10 cellular contexts compared by ENCODE assay signal in genomic region chr1:234691567-234691966, GRCh38.
DNase-seq lines count a peak whose midpoint lies in the region; ATAC-seq, FAIRE-seq and TF ChIP-seq lines count a peak whose summit lies in the region.
"Had no signal": no experiment of that assay in that cellular context is flagged by ENCODE, and none has a peak within 500 bp of the region (broad histone marks: within the 10 kb centered on the region; RNA-seq: fewer than 3 reads in every experiment).

No MANE protein-coding gene starts in this region.

- BruUV-seq in IMR-90 (replicated peaks; lab: Mats Ljungman, UMichigan) (no TSS peak), K562 (replicated peaks; lab: Mats Ljungman, UMichigan) (no TSS peak)

- H3K27me3 ChIP-seq in CD4-positive, alpha-beta memory T cell (ENCODE audit: insufficient read depth, low read length): no peaks in the 10 kb centered on the region
- no peaks in the 10 kb centered on the region for H3K27me3 ChIP-seq in IMR-90 (ENCODE audit: control insufficient read depth, insufficient read depth, low read length)
- no peaks in the 10 kb centered on the region for H3K27me3 ChIP-seq in K562 (ENCODE audit: control insufficient read depth in 2 of 2, insufficient read depth in 2 of 2, low read length in 2 of 2)

- H4K91ac ChIP-seq in IMR-90 (ENCODE audit: insufficient read depth, low read depth, low read length): no peak overlapping the region

- H3K79me2 ChIP-seq in K562 (ENCODE audit: control insufficient read depth, insufficient read depth, low read length): no peaks in the 10 kb centered on the region

- no peaks in the 10 kb centered on the region for H3K4me1 Mint-ChIP-seq in CD4-positive, alpha-beta memory T cell
- H3K4me1 Mint-ChIP-seq in naive B cell (peaks cover 0 to 2% (median 0%) of the 10 kb centered on the region in 3 donors), osteocyte (ENCODE audit: unreplicated experiment) (no peaks in the 10 kb centered on the region)

- H3K9me3 ChIP-seq in CD4-positive, alpha-beta memory T cell (ENCODE audit: control insufficient read depth in 1 of 2, low read length in 2 of 2): no peaks in the 10 kb centered on the region
- H3K9me3 ChIP-seq in IMR-90 (ENCODE audit: control insufficient read depth, insufficient read depth, low read length) (no peaks in the 10 kb centered on the region), K562 (replicated peaks; ENCODE audit: control insufficient read depth, insufficient read depth, low read depth, low read length) (no peaks in the 10 kb centered on the region)

- no peak overlapping the region for H2BK20ac ChIP-seq in IMR-90 (ENCODE audit: low read depth, low read length)

- no peaks in the 10 kb centered on the region for H3K36me3 Mint-ChIP-seq in CD4-positive, alpha-beta memory T cell
- H3K36me3 Mint-ChIP-seq in naive B cell (no peaks in the 10 kb centered on the region), osteocyte (ENCODE audit: unreplicated experiment) (no peaks in the 10 kb centered on the region)

- no peak overlapping the region for H2BK120ac ChIP-seq in IMR-90 (ENCODE audit: low read depth, low read length)

- no peak overlapping the region; the same call in 2 of the 3 replicates for H2BK15ac ChIP-seq in IMR-90 (ENCODE audit: low read depth, low read length)

- peaks cover 0 to 2% (median 0%) of the 10 kb centered on the region in 8 donors for H3K9me3 Mint-ChIP-seq in CD4-positive, alpha-beta memory T cell
- H3K9me3 Mint-ChIP-seq in naive B cell: no peaks in the 10 kb centered on the region
- H3K9me3 Mint-ChIP-seq in osteocyte (ENCODE audit: unreplicated experiment): no peaks in the 10 kb centered on the region

- WGBS in IMR-90 (ENCODE audit: extremely low coverage in 2 of 2, insufficient read length in 1 of 2), 2 experiments: 60% methylated on average over 1 of the region's 3 CpGs; no CpG with 5 or more reads in 1 of the 2 experiments
- 28% methylated on average over 3 of the region's 3 CpGs for WGBS in K562 (ENCODE audit: insufficient coverage, low coverage, missing lambda C conversion rate)

- no peak overlapping the region for H2AK5ac ChIP-seq in IMR-90 (ENCODE audit: low read depth, low read length)

- no peaks in the 10 kb centered on the region for H3K27me3 Mint-ChIP-seq in CD4-positive, alpha-beta memory T cell
- no peaks in the 10 kb centered on the region for H3K27me3 Mint-ChIP-seq in naive B cell
- H3K27me3 Mint-ChIP-seq in osteocyte (ENCODE audit: unreplicated experiment): no peaks in the 10 kb centered on the region

- no peaks in the 10 kb centered on the region for H3K79me1 ChIP-seq in IMR-90 (ENCODE audit: low read depth in 1 of 2, low read length in 2 of 2)

- POLR2A ChIA-PET in CD4-positive, alpha-beta memory T cell (lab: Charles Lee; ENCODE audit: partially characterized antibody): interaction anchor here (0.6 to 1.0 kb wide), 2 partner anchors 80 to 109 kb away, joined by 3 read pairs; no protein-coding TSS in a partner anchor
- POLR2A ChIA-PET in IMR-90 (lab: Charles Lee; ENCODE audit: unreplicated experiment): no interaction called here
- POLR2A ChIA-PET in K562 (lab: Yijun Ruan, JAX): no interaction called here

- no peak overlapping the region for H4K5ac ChIP-seq in IMR-90 (ENCODE audit: low read depth, low read length)

- intact Hi-C loops in CD4-positive, alpha-beta memory T cell (cut with micrococcal nuclease): loop anchor here (1.0 kb wide), 2 partner anchors 79 to 93 kb away; no protein-coding TSS in a partner anchor
- intact Hi-C loops in IMR-90 (cut with micrococcal nuclease) (no loop called here), K562 (cut with micrococcal nuclease) (no loop called here)

- H3K27ac Mint-ChIP-seq in CD4-positive, alpha-beta memory T cell: peak overlapping the region in 1 of 7 donors; percentile 68
- H3K27ac Mint-ChIP-seq in naive B cell: peak overlapping the region in 1 of 6 donors; percentile 70
- no peak overlapping the region for H3K27ac Mint-ChIP-seq in osteocyte (ENCODE audit: unreplicated experiment)

- FAIRE-seq in K562 (lab: Jason Lieb, UNC): no peak

- H3K27ac ChIP-seq in CD4-positive, alpha-beta memory T cell (ENCODE audit: low read depth, low read length): no peak overlapping the region
- H3K27ac ChIP-seq in IMR-90 (ENCODE audit: insufficient read depth, low read length): no peak overlapping the region
- no peak overlapping the region for H3K27ac ChIP-seq in K562 (ENCODE audit: extremely low read depth, low read depth, low read length)

- in situ Hi-C loops in IMR-90 (cut with MboI; ENCODE audit: low sequenced_read_pairs) (no loop called here), K562 (cut with MboI) (no loop called here)

- TF ChIP-seq EP300 in K562 (IDR thresholded peaks at IDR 0.05; ENCODE audit: low read length): no peak

- H3K4me3 Mint-ChIP-seq in CD4-positive, alpha-beta memory T cell: no peak overlapping the region
- H3K4me3 Mint-ChIP-seq in naive B cell (no peak overlapping the region), osteocyte (ENCODE audit: unreplicated experiment) (no peak overlapping the region)

- no peaks in the 10 kb centered on the region for H4K20me1 ChIP-seq in IMR-90 (ENCODE audit: insufficient read depth, low read length)
- no peaks in the 10 kb centered on the region for H4K20me1 ChIP-seq in K562 (replicated peaks; ENCODE audit: control insufficient read depth, insufficient read depth, low read length)

- H3K9ac ChIP-seq in IMR-90 (ENCODE audit: low read depth, low read length): no peak overlapping the region
- H3K9ac ChIP-seq in K562 (ENCODE audit: insufficient read depth in 1 of 2, low read depth in 2 of 2, low read length in 2 of 2): no peak overlapping the region

- no peaks in the 10 kb centered on the region for H3K36me3 ChIP-seq in CD4-positive, alpha-beta memory T cell (ENCODE audit: insufficient read depth, low read length)
- no peaks in the 10 kb centered on the region for H3K36me3 ChIP-seq in IMR-90 (ENCODE audit: control insufficient read depth, insufficient read depth, low read length)
- H3K36me3 ChIP-seq in K562 (ENCODE audit: control insufficient read depth, insufficient read depth, low read length): no peaks in the 10 kb centered on the region

- H3K4me2 ChIP-seq in IMR-90 (ENCODE audit: low read depth, low read length): no peak overlapping the region
- H3K4me2 ChIP-seq in K562 (ENCODE audit: insufficient read depth, low read length): no peak overlapping the region

- no peak overlapping the region for H3K56ac ChIP-seq in IMR-90 (ENCODE audit: extremely low read depth, insufficient read depth, low read length)

- no peak overlapping the region for H2AFZ ChIP-seq in IMR-90 (replicated peaks; ENCODE audit: low read length, poor library complexity)
- H2AFZ ChIP-seq in K562 (ENCODE audit: low read depth, low read length): no peak overlapping the region

- H4K8ac ChIP-seq in IMR-90 (ENCODE audit: low read depth in 2 of 2, low read length in 2 of 2): no peak overlapping the region

- H3K9me1 ChIP-seq in IMR-90 (ENCODE audit: insufficient read depth, low read length) (no peaks in the 10 kb centered on the region), K562 (ENCODE audit: control insufficient read depth, insufficient read depth, low read length) (no peaks in the 10 kb centered on the region)

- no peak overlapping the region for H2AK9ac ChIP-seq in IMR-90 (replicated peaks; ENCODE audit: low read depth, low read length, poor library complexity)

- CTCF ChIA-PET in CD4-positive, alpha-beta memory T cell (lab: Charles Lee; ENCODE audit: partially characterized antibody): no interaction called here
- CTCF ChIA-PET in IMR-90 (lab: Yijun Ruan, JAX): no interaction called here
- CTCF ChIA-PET in K562 (lab: Yijun Ruan, JAX; ENCODE audit: low intra/inter-chr PET ratio): no interaction called here

- TF ChIP-seq RAD21 in IMR-90 (IDR thresholded peaks at IDR 0.05; ENCODE audit: low read length) (peak; percentile 41), K562 (CRISPR knock-in tag; conservative IDR thresholded peaks at IDR 0.05 in 1 of 2, IDR thresholded peaks at IDR 0.05 in 1 of 2) (peak in 1 of 2 experiments; percentile 22; a peak in 1 of 4 replicates)

- ATAC-seq in IMR-90 (ENCODE audit: low read depth) (peak; percentile 35; the same call in 1 of the 2 replicates), K562 (peak; percentile 73), naive B cell (ENCODE audit: low read depth in 2 of 2) (peak; percentile 52 to 53), HG02938 (IDR thresholded peaks at IDR 0.05; ENCODE audit: unreplicated experiment) (no peak)

- TF ChIP-seq POLR2A in IMR-90 (IDR thresholded peaks at IDR 0.05; ENCODE audit: low read depth, low read length) (no peak), K562 (conservative IDR thresholded peaks at IDR 0.05) (no peak)

- no peak overlapping the region for H3K4me3 ChIP-seq in CD4-positive, alpha-beta memory T cell (ENCODE audit: low read length in 2 of 2)
- no peak overlapping the region for H3K4me3 ChIP-seq in IMR-90 (ENCODE audit: insufficient read depth, low read depth, low read length)
- no peak overlapping the region for H3K4me3 ChIP-seq in K562

- H3K4ac ChIP-seq in IMR-90 (ENCODE audit: low read depth, low read length): no peak overlapping the region

- DNase-seq in CD4-positive, alpha-beta memory T cell: peak in 4 of 5 donors; percentile 11 to 25 (median 14)
- peak; percentile 50 for DNase-seq in IMR-90
- DNase-seq in K562 (ENCODE audit: extremely low read depth in 1 of 4, low spot score in 3 of 4): peak in 2 of 4 experiments; percentile 29 to 38
- no peak for DNase-seq in naive B cell
- no peak for DNase-seq in kidney tubule cell (ENCODE audit: low spot score)
- no peak for DNase-seq in osteocyte (ENCODE audit: extremely low spot score, unreplicated experiment)
- DNase-seq: activated CD4-positive, alpha-beta T cell treated with anti-CD3 and anti-CD28 coated beads, Interleukin-2, amount 50 U/mL, for 4 hours; anterior cingulate cortex; SHP77 had no signal

- no peaks in the 10 kb centered on the region for H3K4me1 ChIP-seq in CD4-positive, alpha-beta memory T cell (ENCODE audit: insufficient read depth, low read length)
- H3K4me1 ChIP-seq in IMR-90 (ENCODE audit: control insufficient read depth, insufficient read depth, low read length): no peaks in the 10 kb centered on the region
- peaks cover 3 to 6% of the 10 kb centered on the region in 2 experiments; a peak in 2 of 5 replicates for H3K4me1 ChIP-seq in K562 (replicated peaks in 1 of 2; ENCODE audit: control insufficient read depth in 2 of 2, insufficient read depth in 2 of 2, low read length in 2 of 2)

- no peak overlapping the region for H3K14ac ChIP-seq in IMR-90 (replicated peaks; ENCODE audit: low read depth, low read length)

- TF ChIP-seq CTCF in IMR-90 (conservative IDR thresholded peaks at IDR 0.05; ENCODE audit: low read depth, low read length): peak; percentile 38
- peak in 2 of 3 experiments; percentile 19 to 30; a peak in 2 of 6 replicates for TF ChIP-seq CTCF in K562 (IDR thresholded peaks at IDR 0.05 in 2 of 3, conservative IDR thresholded peaks at IDR 0.05 in 1 of 3; ENCODE audit: insufficient read depth in 2 of 3, low read depth in 1 of 3, low read length in 3 of 3)
- no peak for TF ChIP-seq CTCF in osteocyte (IDR thresholded peaks at IDR 0.05)

- H3K18ac ChIP-seq in IMR-90 (ENCODE audit: low read depth, low read length): no peak overlapping the region; the same call in 1 of the 2 replicates

- dilution Hi-C loops in IMR-90 (cut with HindIII; ENCODE audit: low sequenced_read_pairs, unreplicated experiment): no loop called here

- H3K23ac ChIP-seq in IMR-90 (ENCODE audit: low read depth, low read length): no peak overlapping the region

- H2BK5ac ChIP-seq in IMR-90 (ENCODE audit: low read depth, low read length, poor library complexity, severe bottlenecking): no peak overlapping the region

TF ChIP-seq in K562, 482 proteins besides CTCF, POLR2A, EP300 and RAD21 (continues in another document):
- TF ChIP-seq HLTF (IDR thresholded peaks at IDR 0.05): no peak

Comparison
In these comparisons a context has a peak if more than half of its experiments do, and no peak if none do; other contexts are left out.
1. DNase-seq: peak in CD4-positive, alpha-beta memory T cell (4 of 5) and IMR-90 (single experiment); none in naive B cell (single experiment), kidney tubule cell (single experiment) and osteocyte (single experiment).